8 cellular contexts compared by ENCODE assay signal in the genomic region with DNA sequence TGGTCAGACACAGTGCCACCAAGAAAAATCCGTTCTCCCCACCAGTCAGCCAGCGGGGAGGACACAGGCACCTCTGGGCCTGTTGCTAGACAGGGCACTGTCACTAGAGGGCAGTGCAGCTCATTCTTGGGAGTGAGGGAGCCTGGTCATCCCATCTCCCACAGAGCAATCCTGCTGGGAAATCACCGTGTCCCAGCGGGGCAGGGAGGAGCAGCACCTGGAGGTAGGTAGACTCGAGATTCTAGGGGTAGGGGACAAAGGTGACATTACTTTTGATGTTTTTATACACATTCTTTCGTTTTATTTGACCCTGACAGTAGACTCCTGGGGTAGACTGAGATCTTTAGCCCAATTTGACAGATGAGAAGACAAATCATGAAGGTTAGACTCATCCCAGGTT. TPM values are rescaled to one million over a fixed set of nuclear protein-coding genes. Genes with fewer than 3 reads are reported as not detected.
DNase-seq lines count a peak whose midpoint lies in the region; ATAC-seq and TF ChIP-seq lines count a peak whose summit lies in the region.

No MANE protein-coding gene starts in this region.

- H3K9me3 ChIP-seq in right lobe of liver, result no peaks in the 10 kb centered on the region

- ATAC-seq in HG03095 (IDR thresholded peaks at IDR 0.05; ENCODE audit: unreplicated experiment) (peak; percentile 77), right lobe of liver (peak; percentile 99 to 100 (median 100))
- peak; percentile 98 for ATAC-seq in activated CD4-positive, alpha-beta T cell treated with anti-CD3 and anti-CD28 coated beads for 36 hours

- H3K4me3 ChIP-seq in choroid plexus epithelial cell (ENCODE audit: low read depth, low read length) (no peak overlapping the region), right lobe of liver (no peak overlapping the region)

- intact Hi-C loops in activated CD4-positive, alpha-beta T cell treated with anti-CD3 and anti-CD28 coated beads for 36 hours (cut with DNase I, micrococcal nuclease), result loop anchor here (1.0 to 2.0 kb wide), 5 partner anchors 51 to 171 kb away; no protein-coding TSS in a partner anchor
- intact Hi-C loops in right lobe of liver (cut with DNase I), result loop anchor here in 1 of 2 donors (10.0 kb wide), 1 partner anchor 48 kb away; no protein-coding TSS in a partner anchor

- in situ Hi-C loops in GM13977 (cut with MboI; ENCODE audit: low pct_unique_long_range_greater_than_20kb, low sequenced_read_pairs, unreplicated experiment), result loop anchor here (10.0 kb wide), 1 partner anchor 118 kb away; no protein-coding TSS in a partner anchor

- H3K9me3 Mint-ChIP-seq in activated CD4-positive, alpha-beta T cell treated with anti-CD3 and anti-CD28 coated beads for 36 hours (ENCODE audit: low read depth), result no peaks in the 10 kb centered on the region

- no peaks in the 10 kb centered on the region for H3K4me1 Mint-ChIP-seq in activated CD4-positive, alpha-beta T cell treated with anti-CD3 and anti-CD28 coated beads for 36 hours

- H3K36me3 Mint-ChIP-seq in activated CD4-positive, alpha-beta T cell treated with anti-CD3 and anti-CD28 coated beads for 36 hours (ENCODE audit: low read depth), result no peaks in the 10 kb centered on the region

- H3K4me1 ChIP-seq in right lobe of liver, result peaks cover 0 to 2% (median 0%) of the 10 kb centered on the region in 4 donors

- TF ChIP-seq CTCF in GM13977 (IDR thresholded peaks at IDR 0.05; ENCODE audit: extremely low read depth, insufficient read depth, missing control alignments) (peak; percentile 96), choroid plexus epithelial cell (conservative IDR thresholded peaks at IDR 0.05; ENCODE audit: low read depth, low read length) (peak; percentile 98), right lobe of liver (IDR thresholded peaks at IDR 0.05) (peak; percentile 94 to 98 (median 98))

- no peak overlapping the region for H3K27ac Mint-ChIP-seq in activated CD4-positive, alpha-beta T cell treated with anti-CD3 and anti-CD28 coated beads for 36 hours

- H3K27me3 ChIP-seq in right lobe of liver, result no peaks in the 10 kb centered on the region

- CTCF ChIA-PET in activated CD4-positive, alpha-beta T cell treated with anti-CD3 and anti-CD28 coated beads for 36 hours (lab: Charles Lee), result interaction anchor here (0.5 to 4.3 kb wide), 24 partner anchors 11 to 885 kb away, joined by 3 to 34 read pairs (median 4); no protein-coding TSS in a partner anchor

- H3K4me3 Mint-ChIP-seq in activated CD4-positive, alpha-beta T cell treated with anti-CD3 and anti-CD28 coated beads for 36 hours, result no peak overlapping the region

- no peaks in the 10 kb centered on the region for H3K36me3 ChIP-seq in right lobe of liver

- no peak overlapping the region for H3K27ac ChIP-seq in right lobe of liver

- peaks cover 7% of the 10 kb centered on the region for H3K27me3 Mint-ChIP-seq in activated CD4-positive, alpha-beta T cell treated with anti-CD3 and anti-CD28 coated beads for 36 hours

- DNase-seq in A172 (ENCODE audit: low spot score), result peak; percentile 90
- DNase-seq in GM13977 (ENCODE audit: low spot score), result peak; percentile 75
- DNase-seq in NCI-H2196 treated with DMSO at 0.1 percent for 48 hours (lab: John Stamatoyannopoulos, UW; ENCODE audit: unreplicated experiment), result peak; percentile 11
- DNase-seq in activated CD4-positive, alpha-beta T cell treated with anti-CD3 and anti-CD28 coated beads for 36 hours, result peak; percentile 84
- peak; percentile 70 for DNase-seq in choroid plexus epithelial cell (ENCODE audit: low read depth)
- peak; percentile 83 to 86 (median 83) for DNase-seq in right lobe of liver
- peak; percentile 33 for DNase-seq in stimulated activated CD8-positive, alpha-beta memory T cell treated with anti-CD3 and anti-CD28 coated beads, Interleukin-12 subunit alpha, Interleukin-12 subunit beta, amount 100 ng/mL, for 1 hour (ENCODE audit: low read depth)

- WGBS in right lobe of liver (ENCODE audit: insufficient coverage, low coverage, low lambda C conversion rate, missing lambda C conversion rate), result 8% methylated on average over 5 of the region's 6 CpGs

- no peak for TF ChIP-seq POLR2A in right lobe of liver (IDR thresholded peaks at IDR 0.05)

- POLR2A ChIA-PET in activated CD4-positive, alpha-beta T cell treated with anti-CD3 and anti-CD28 coated beads for 36 hours (lab: Charles Lee), result no interaction called here

RNA-seq across cellular contexts. Expression of a gene that starts 6.7 kb away (rescaled TPM):
- not detected in 2 replicates for total RNA-seq in A172 (2014; rRNA removed; shearing (Covaris generic))
- total RNA-seq in activated CD4-positive, alpha-beta T cell treated with anti-CD3 and anti-CD28 coated beads for 36 hours, result under 1 TPM; 0.09 to 0.23 TPM
- under 1 TPM in 4 of 6 experiments, not detected in 2; 0.17 to 0.80 (median 0.37) TPM for total RNA-seq in right lobe of liver

Comparison
In these comparisons a context has a peak if more than half of its experiments do, and no peak if none do; other contexts are left out.
1. DNase-seq: peak in every context shown above with its lines; median percentile 90 in A172; 84 in activated CD4-positive, alpha-beta T cell treated with anti-CD3 and anti-CD28 coated beads for 36 hours; 83 in right lobe of liver; 75 in GM13977; 70 in choroid plexus epithelial cell; 33 in stimulated activated CD8-positive, alpha-beta memory T cell treated with anti-CD3 and anti-CD28 coated beads, Interleukin-12 subunit alpha, Interleukin-12 subunit beta, amount 100 ng/mL, for 1 hour; 11 in NCI-H2196 treated with DMSO at 0.1 percent for 48 hours.